In genomic region chr17:82582208-82582607, GRCh38 we compare ENCODE assay signal across 22 cellular contexts.
DNase-seq lines count a peak whose midpoint lies in the region; ATAC-seq and TF ChIP-seq lines count a peak whose summit lies in the region.
"Had no signal": no experiment of that assay in that cellular context is flagged by ENCODE, and none has a peak within 500 bp of the region (broad histone marks: within the 10 kb centered on the region; RNA-seq: fewer than 3 reads in every experiment).

No MANE protein-coding gene starts in this region.

- POLR2A ChIA-PET in Caco-2 (lab: Charles Lee) (no interaction called here), HEK293 (lab: Yijun Ruan, JAX) (no interaction called here)

- BruUV-seq in Caco-2 (replicated peaks; lab: Mats Ljungman, UMichigan), result no TSS peak

- no peak overlapping the region for H3K27ac ChIP-seq in HEK293 (ENCODE audit: extremely low read depth, low read depth, low read length)
- peak overlapping the region; percentile 48 for H3K27ac ChIP-seq in neural cell (ENCODE audit: low read length)
- no peak overlapping the region for H3K27ac ChIP-seq in neural progenitor cell
- H3K27ac ChIP-seq: KMS-11, tibial artery had no signal

- intact Hi-C loops in Caco-2 (cut with micrococcal nuclease; ENCODE audit: unreplicated experiment), result no loop called here

- H3K9me2 ChIP-seq in neural cell (ENCODE audit: insufficient read depth, low read length), result no peaks in the 10 kb centered on the region

- H3K9me3 ChIP-seq in Caco-2 (no peaks in the 10 kb centered on the region), HEK293 (ENCODE audit: control insufficient read depth, insufficient read depth, low read depth, low read length) (no peaks in the 10 kb centered on the region), neural cell (ENCODE audit: low read length) (no peaks in the 10 kb centered on the region), neural progenitor cell (ENCODE audit: low read depth) (no peaks in the 10 kb centered on the region)
- H3K9me3 ChIP-seq: tibial artery had no signal

- H3K4me3 ChIP-seq in Caco-2 (ENCODE audit: low read depth, low read length) (no peak overlapping the region), HEK293 (ENCODE audit: low read depth, low read length) (no peak overlapping the region), neural cell (ENCODE audit: low read length) (no peak overlapping the region), neural progenitor cell (no peak overlapping the region)
- H3K4me3 ChIP-seq: tibial artery had no signal

- TF ChIP-seq EP300 in neural cell (conservative IDR thresholded peaks at IDR 0.05; ENCODE audit: poor library complexity, severe bottlenecking), result no peak

- no peaks in the 10 kb centered on the region for H3K27me3 ChIP-seq in Caco-2 (replicated peaks; ENCODE audit: control insufficient read depth, insufficient read depth, low read length)
- no peaks in the 10 kb centered on the region for H3K27me3 ChIP-seq in neural cell (ENCODE audit: insufficient read depth, low read depth, low read length)
- H3K27me3 ChIP-seq in neural progenitor cell, result no peaks in the 10 kb centered on the region
- H3K27me3 ChIP-seq: tibial artery had no signal

- H3K79me2 ChIP-seq in neural cell (replicated peaks; ENCODE audit: insufficient read depth, low read length) (no peaks in the 10 kb centered on the region), neural progenitor cell (ENCODE audit: low read depth) (peaks cover 3% of the 10 kb centered on the region)

- CTCF ChIA-PET in Caco-2 (lab: Charles Lee) (no interaction called here), HEK293 (lab: Yijun Ruan, JAX) (interaction anchor here (1.2 kb wide), 1 partner anchor 28 kb away, joined by 3 read pairs; no protein-coding TSS in a partner anchor)

- TF ChIP-seq CTCF in Caco-2 (IDR thresholded peaks at IDR 0.05; ENCODE audit: insufficient read depth in 1 of 2, low read depth in 1 of 2, low read length in 1 of 2, severe bottlenecking in 1 of 2, unreplicated experiment in 1 of 2), result no peak
- TF ChIP-seq CTCF in HEK293 (tag by site-specific recombination; IDR thresholded peaks at IDR 0.05), result no peak
- TF ChIP-seq CTCF in brain (conservative IDR thresholded peaks at IDR 0.05), result no peak
- TF ChIP-seq CTCF in neural cell (IDR thresholded peaks at IDR 0.05; ENCODE audit: poor library complexity, severe bottlenecking), result no peak
- TF ChIP-seq CTCF in neural progenitor cell (IDR thresholded peaks at IDR 0.05), result no peak

- H3K36me3 ChIP-seq in Caco-2 (ENCODE audit: control insufficient read depth, insufficient read depth, low read length) (peaks cover 13% of the 10 kb centered on the region), HEK293 (ENCODE audit: control insufficient read depth in 2 of 2, insufficient read depth in 1 of 2, low read length in 2 of 2) (peaks cover 39 to 71% of the 10 kb centered on the region in 2 experiments), neural cell (ENCODE audit: insufficient read depth, low read length) (peaks cover 5% of the 10 kb centered on the region), neural progenitor cell (no peaks in the 10 kb centered on the region)

- H3K4me1 ChIP-seq in Caco-2 (no peaks in the 10 kb centered on the region), HEK293 (ENCODE audit: control insufficient read depth, insufficient read depth, low read length) (no peaks in the 10 kb centered on the region), neural progenitor cell (no peaks in the 10 kb centered on the region)
- H3K4me1 ChIP-seq: tibial artery had no signal

- H3K4me1 Mint-ChIP-seq in Caco-2 (ENCODE audit: low read depth, unreplicated experiment) (no peaks in the 10 kb centered on the region), brain (no peaks in the 10 kb centered on the region), neural progenitor cell (no peaks in the 10 kb centered on the region)

- DNase-seq in Caco-2 (no peak), neural progenitor cell (ENCODE audit: low spot score) (no peak)
- no peak for DNase-seq in stimulated activated CD4-positive, alpha-beta T cell treated with anti-CD3 and anti-CD28 coated beads, Interleukin-1b, Interleukin-23, amount 100 ng/mL, for 48 hours
- DNase-seq: activated CD4-positive, CD25-positive, alpha-beta regulatory T cell; caudate nucleus; CD4-positive, CD25-positive, alpha-beta regulatory T cell; DMS79; effector CD4-positive, alpha-beta T cell; hippocampal formation; NCI-H1092 treated with DMSO at 0.1 percent for 48 hours; NCI-H526 treated with DMSO at 0.1 percent for 48 hours; stimulated activated CD4-positive, alpha-beta T cell treated with anti-CD3 and anti-CD28 coated beads, Interleukin-12 subunit alpha, Interleukin-12 subunit beta, amount 100 ng/mL, for 4 hours; tibial artery had no signal

- H3K9ac ChIP-seq in neural cell (ENCODE audit: low read length), result peak overlapping the region; percentile 7
- no peak overlapping the region for H3K9ac ChIP-seq in neural progenitor cell
- H3K9ac ChIP-seq: KMS-11 had no signal

- H4K20me1 ChIP-seq in neural cell (ENCODE audit: insufficient read depth) (no peaks in the 10 kb centered on the region), neural progenitor cell (ENCODE audit: low read depth) (peaks cover 3% of the 10 kb centered on the region)

- H3F3A ChIP-seq in neural cell (ENCODE audit: insufficient read depth, low read length, poor library complexity, severe bottlenecking) (peaks cover 2% of the 10 kb centered on the region), neural progenitor cell (ENCODE audit: low read depth) (no peaks in the 10 kb centered on the region)

- peak overlapping the region; percentile 64 for H3K27ac Mint-ChIP-seq in Caco-2 (ENCODE audit: unreplicated experiment)
- H3K27ac Mint-ChIP-seq in brain, result peak overlapping the region in 3 of 5 experiments; percentile 31 to 76 (median 76)
- no peak overlapping the region for H3K27ac Mint-ChIP-seq in neural progenitor cell
- H3K27ac Mint-ChIP-seq: activated T-helper 2 cell treated with anti-CD3 and anti-CD28 coated beads, Interferon-gamma antibody, Interleukin-2, Interleukin-4, amounts not matched to agents 10 μg/mL and 5 μg/mL and 100 μg/mL, durations not matched to agents 14 hours and 24 hours and 36 hours; nephron; T-helper 1 cell treated with Interleukin-12 subunit alpha and Interleukin-12 subunit beta and Interleukin-4 antibody, amounts not matched to agents 30 μg/mL and 1 μg/mL, for 36 hours had no signal

- ATAC-seq in HG03139 (IDR thresholded peaks at IDR 0.05; ENCODE audit: unreplicated experiment) (no peak), HG03439 (IDR thresholded peaks at IDR 0.05; ENCODE audit: unreplicated experiment) (no peak)

- H2AFZ ChIP-seq in neural cell (ENCODE audit: low read depth, low read length), result no peak overlapping the region
- H2AFZ ChIP-seq in neural progenitor cell (replicated peaks), result no peak overlapping the region

- H3K27me3 Mint-ChIP-seq in Caco-2 (ENCODE audit: insufficient read depth, unreplicated experiment) (no peaks in the 10 kb centered on the region), brain (no peaks in the 10 kb centered on the region), neural progenitor cell (ENCODE audit: insufficient read depth, low read depth) (peaks cover 4% of the 10 kb centered on the region)
- H3K27me3 Mint-ChIP-seq: CD4-positive, CD25-positive, alpha-beta regulatory T cell had no signal

- H3K9me3 Mint-ChIP-seq in Caco-2 (ENCODE audit: unreplicated experiment) (no peaks in the 10 kb centered on the region), brain (no peaks in the 10 kb centered on the region), neural progenitor cell (no peaks in the 10 kb centered on the region)
- H3K9me3 Mint-ChIP-seq: activated T-helper 2 cell treated with anti-CD3 and anti-CD28 coated beads, Interferon-gamma antibody, Interleukin-2, Interleukin-4, amounts not matched to agents 10 μg/mL and 5 μg/mL and 100 μg/mL, durations not matched to agents 14 hours and 24 hours and 36 hours; nephron; T-helper 1 cell treated with Interleukin-12 subunit alpha and Interleukin-12 subunit beta and Interleukin-4 antibody, amounts not matched to agents 30 μg/mL and 1 μg/mL, for 36 hours had no signal

- H3K4me3 Mint-ChIP-seq in Caco-2 (ENCODE audit: unreplicated experiment) (no peak overlapping the region), brain (no peak overlapping the region), neural progenitor cell (no peak overlapping the region)
- H3K4me3 Mint-ChIP-seq: CD4-positive, CD25-positive, alpha-beta regulatory T cell; nephron; T-helper 1 cell treated with Interleukin-12 subunit alpha and Interleukin-12 subunit beta and Interleukin-4 antibody, amounts not matched to agents 30 μg/mL and 1 μg/mL, for 36 hours had no signal

- no peak overlapping the region for H3K4me2 ChIP-seq in neural cell (ENCODE audit: low read length)
- H3K4me2 ChIP-seq in neural progenitor cell, result no peak overlapping the region
- H3K4me2 ChIP-seq: KMS-11 had no signal

- TF ChIP-seq RAD21 in neural cell (conservative IDR thresholded peaks at IDR 0.05), result no peak

- H3K36me3 Mint-ChIP-seq in Caco-2 (ENCODE audit: insufficient read depth, unreplicated experiment) (peaks cover 85% of the 10 kb centered on the region), brain (peaks cover 61% of the 10 kb centered on the region), neural progenitor cell (peaks cover 29% of the 10 kb centered on the region)

TF ChIP-seq in HEK293, 187 proteins besides CTCF, POLR2A, EP300 and RAD21:
- TF ChIP-seq ZNF600 (tag by site-specific recombination; IDR thresholded peaks at IDR 0.05) (peak; percentile 60), ZNF16 (tag by site-specific recombination; IDR thresholded peaks at IDR 0.05; ENCODE audit: low read depth) (no peak)
